Comparison of ENCODE assay signal across 17 cellular contexts in the genomic region with DNA sequence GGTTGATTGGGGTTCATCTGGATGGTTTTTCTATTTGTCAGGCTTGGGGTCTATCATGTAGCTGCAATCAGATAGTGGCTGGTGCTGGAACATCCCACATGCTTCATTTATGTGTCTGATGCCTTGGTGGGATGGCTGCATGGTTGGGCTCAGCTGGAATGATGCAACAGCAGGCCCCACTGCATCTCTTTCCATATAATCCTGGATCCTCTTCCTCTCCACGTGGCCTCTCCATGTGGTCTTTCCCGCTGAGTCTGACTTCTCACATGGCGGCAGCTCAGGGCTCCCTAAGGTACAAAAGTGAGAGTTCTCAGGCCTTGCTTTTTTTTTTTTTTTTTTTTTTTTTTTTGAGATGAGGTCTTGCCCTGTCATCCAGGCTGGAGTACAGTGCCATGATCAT.
"Had no signal": no experiment of that assay in that cellular context is flagged by ENCODE, and none has a peak within 500 bp of the region (broad histone marks: within the 10 kb centered on the region; RNA-seq: fewer than 3 reads in every experiment).

No MANE protein-coding gene starts in this region.

- H3K9me3 Mint-ChIP-seq: activated naive CD4-positive, alpha-beta T cell treated with anti-CD3 and anti-CD28 coated beads for 36 hours; nephron had no signal

- H3K27ac ChIP-seq: adrenal gland, gastrocnemius medialis, heart right ventricle, psoas muscle, upper lobe of right lung had no signal

- H3K36me3 ChIP-seq: adrenal gland, gastrocnemius medialis, upper lobe of right lung had no signal

- H3K4me3 Mint-ChIP-seq: activated CD8-positive, alpha-beta memory T cell treated with anti-CD3 and anti-CD28 coated beads, Interleukin-2, amount 10 ng/mL, durations not matched to agents 7 days and 5 days; activated naive CD4-positive, alpha-beta T cell treated with anti-CD3 and anti-CD28 coated beads for 36 hours; nephron had no signal

- H3K4me3 ChIP-seq: adrenal gland, gastrocnemius medialis, heart right ventricle, psoas muscle, upper lobe of right lung had no signal

- H3K27me3 ChIP-seq: adrenal gland, gastrocnemius medialis, heart right ventricle, upper lobe of right lung had no signal

- ATAC-seq: activated CD8-positive, alpha-beta memory T cell treated with anti-CD3 and anti-CD28 coated beads, Interleukin-2, amount 10 ng/mL, durations not matched to agents 7 days and 5 days; gastrocnemius medialis; heart right ventricle; left lobe of liver; psoas muscle; sciatic nerve; upper lobe of right lung had no signal

- DNase-seq: activated CD8-positive, alpha-beta memory T cell treated with anti-CD3 and anti-CD28 coated beads, Interleukin-2, amount 10 ng/mL, durations not matched to agents 7 days and 5 days; activated naive CD4-positive, alpha-beta T cell treated with anti-CD3 and anti-CD28 coated beads for 36 hours; adrenal gland; caudate nucleus; cortex of kidney; effector memory CD4-positive, alpha-beta T cell; gastrocnemius medialis; heart right ventricle; islet precursor cell; mammary epithelial cell; psoas muscle; stimulated activated CD4-positive, alpha-beta T cell treated with anti-CD3 and anti-CD28 coated beads, Interleukin-12 subunit alpha, Interleukin-12 subunit beta, amount 100 ng/mL, for 4 hours; stimulated activated naive CD8-positive, alpha-beta T cell treated with anti-CD3 and anti-CD28 coated beads, Interleukin-15, Interleukin-2, amounts not matched to agents 100 U/mL and 50 U/mL, for 24 hours; upper lobe of right lung had no signal

- H3K27ac Mint-ChIP-seq: nephron had no signal

- H3K27me3 Mint-ChIP-seq: activated CD8-positive, alpha-beta memory T cell treated with anti-CD3 and anti-CD28 coated beads, Interleukin-2, amount 10 ng/mL, durations not matched to agents 7 days and 5 days had no signal

- H3K9me3 ChIP-seq: adrenal gland, gastrocnemius medialis, heart right ventricle, psoas muscle, upper lobe of right lung had no signal
